Comparison of ENCODE assay signal across 13 cellular contexts in the genomic region with DNA sequence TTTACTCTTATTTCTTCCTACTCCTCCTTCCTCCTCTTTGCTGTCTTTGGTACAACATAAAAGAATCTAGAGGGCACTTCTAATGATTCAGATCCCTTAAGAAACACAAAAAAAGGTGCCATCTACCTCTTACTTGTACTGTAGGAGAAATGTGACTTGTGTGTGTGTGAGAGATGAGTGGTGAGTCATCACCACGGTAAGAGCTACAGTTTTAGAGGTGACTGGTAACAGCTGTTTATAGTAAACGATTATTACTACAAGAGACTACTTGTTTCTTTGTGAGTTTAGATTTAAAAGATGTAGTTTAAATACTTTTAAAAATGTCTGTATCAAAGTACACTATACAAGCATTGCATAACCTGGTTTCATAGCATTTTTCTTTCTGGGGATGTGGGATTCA. TPM values are rescaled to one million over a fixed set of nuclear protein-coding genes. Genes with fewer than 3 reads are reported as not detected.
DNase-seq lines count a peak whose midpoint lies in the region; ATAC-seq, FAIRE-seq and TF ChIP-seq lines count a peak whose summit lies in the region.
"Had no signal": no experiment of that assay in that cellular context is flagged by ENCODE, and none has a peak within 500 bp of the region (broad histone marks: within the 10 kb centered on the region; RNA-seq: fewer than 3 reads in every experiment).

No MANE protein-coding gene starts in this region.

- POLR2A ChIA-PET in activated CD4-positive, alpha-beta T cell treated with anti-CD3 and anti-CD28 coated beads for 36 hours (lab: Charles Lee): no interaction called here
- POLR2A ChIA-PET in GM12878 (lab: Charles Lee): interaction anchor here (0.6 kb wide), 1 partner anchor 372 kb away, joined by 5 read pairs; no protein-coding TSS in a partner anchor

- peak overlapping the region; percentile 75 for H3K27ac Mint-ChIP-seq in activated CD4-positive, alpha-beta T cell treated with anti-CD3 and anti-CD28 coated beads for 36 hours
- H3K27ac Mint-ChIP-seq in H9: no peak overlapping the region

- H3K79me2 ChIP-seq in GM12878 (ENCODE audit: control insufficient read depth, insufficient read depth, low read length) (no peaks in the 10 kb centered on the region), H9 (ENCODE audit: insufficient read depth, low read length) (no peaks in the 10 kb centered on the region)

- no peak overlapping the region for H2AFZ ChIP-seq in GM12878 (ENCODE audit: control insufficient read depth, low read depth, low read length)
- no peak overlapping the region for H2AFZ ChIP-seq in H9 (ENCODE audit: low read length)

- BruUV-seq in GM12878 (replicated peaks; lab: Mats Ljungman, UMichigan): no TSS peak

- H3K36me3 ChIP-seq in GM12878 (ENCODE audit: control insufficient read depth in 2 of 2, insufficient read depth in 2 of 2, low read length in 1 of 2) (peaks cover under 1 to 4% of the 10 kb centered on the region in 2 experiments; a peak in 1 of 4 replicates), left ventricle myocardium inferior (peaks cover 27% of the 10 kb centered on the region)
- H3K36me3 ChIP-seq: thyroid gland had no signal

- H3K4me1 ChIP-seq in GM12878 (ENCODE audit: control insufficient read depth, insufficient read depth, low read length) (no peaks in the 10 kb centered on the region), H9 (ENCODE audit: insufficient read depth, low read length) (no peaks in the 10 kb centered on the region; the same call in 1 of the 2 replicates), left ventricle myocardium inferior (peaks cover 10% of the 10 kb centered on the region)
- H3K4me1 ChIP-seq: thyroid gland had no signal

- H4K20me1 ChIP-seq in GM12878 (ENCODE audit: control insufficient read depth, insufficient read depth) (no peaks in the 10 kb centered on the region), H9 (ENCODE audit: control insufficient read depth, insufficient read depth, insufficient read length) (no peaks in the 10 kb centered on the region)

- H3K9me3 Mint-ChIP-seq in activated CD4-positive, alpha-beta T cell treated with anti-CD3 and anti-CD28 coated beads for 36 hours (ENCODE audit: low read depth): no peaks in the 10 kb centered on the region
- no peaks in the 10 kb centered on the region for H3K9me3 Mint-ChIP-seq in H9

- peak; percentile 14 for DNase-seq in activated CD4-positive, alpha-beta T cell treated with anti-CD3 and anti-CD28 coated beads for 36 hours
- DNase-seq in activated CD4-positive, alpha-beta T cell treated with anti-CD3 and anti-CD28 coated beads for 4 hours: no peak
- no peak for DNase-seq in GM12878 (ENCODE audit: low read depth, low spot score)
- peak; percentile 67 for DNase-seq in renal cortical epithelial cell (ENCODE audit: low read depth)
- no peak for DNase-seq in H9
- DNase-seq in central memory CD4-positive, alpha-beta T cell: no peak
- DNase-seq in left ventricle myocardium inferior: no peak
- DNase-seq: amygdala; H7; stimulated activated CD4-positive, alpha-beta T cell treated with anti-CD3 and anti-CD28 coated beads, Interleukin-2, amount 100 ng/mL, for 48 hours; thyroid gland had no signal

- no peak overlapping the region for H2BK5ac ChIP-seq in H9 (ENCODE audit: insufficient read length, low read length)

- H2BK15ac ChIP-seq in H9 (ENCODE audit: low read depth, low read length): no peak overlapping the region

- H3T11ph ChIP-seq in H9 (ENCODE audit: low read length): no peak overlapping the region

- TF ChIP-seq POLR2A in GM12878 (IDR thresholded peaks at IDR 0.05; ENCODE audit: low read depth, low read length): no peak

- RAD21 ChIA-PET in GM12878 (lab: Charles Lee; ENCODE audit: unreplicated experiment): interaction anchor here (1.0 kb wide), 3 partner anchors 18 to 23 kb away, joined by 3 to 4 read pairs (median 3); no protein-coding TSS in a partner anchor

- no peak overlapping the region for H4K91ac ChIP-seq in H9 (ENCODE audit: insufficient read length, low read depth, low read length)

- H3K27me3 Mint-ChIP-seq in activated CD4-positive, alpha-beta T cell treated with anti-CD3 and anti-CD28 coated beads for 36 hours: no peaks in the 10 kb centered on the region
- no peaks in the 10 kb centered on the region for H3K27me3 Mint-ChIP-seq in H9 (ENCODE audit: low read depth)

- no peak overlapping the region for H3K23ac ChIP-seq in H9 (ENCODE audit: insufficient read length, low read depth, low read length)

- H2BK120ac ChIP-seq in H9 (ENCODE audit: low read depth, low read length, poor library complexity, severe bottlenecking): no peak overlapping the region

- H3K4me1 Mint-ChIP-seq in activated CD4-positive, alpha-beta T cell treated with anti-CD3 and anti-CD28 coated beads for 36 hours: peaks cover 6% of the 10 kb centered on the region
- peaks cover 3 to 9% of the 10 kb centered on the region in 2 experiments for H3K4me1 Mint-ChIP-seq in H9

- peak; percentile 97 for ATAC-seq in activated CD4-positive, alpha-beta T cell treated with anti-CD3 and anti-CD28 coated beads for 36 hours
- peak; percentile 51 for ATAC-seq in HG03378 (IDR thresholded peaks at IDR 0.05; ENCODE audit: unreplicated experiment)
- ATAC-seq in GM12878: peak; percentile 71

- H3K9ac ChIP-seq in GM12878 (ENCODE audit: control insufficient read depth, insufficient read depth, low read length) (no peak overlapping the region), H9 (ENCODE audit: extremely low read depth, insufficient read length, low read length) (no peak overlapping the region)

- no peaks in the 10 kb centered on the region for H3K79me1 ChIP-seq in H9 (ENCODE audit: insufficient read depth, low read depth, low read length, poor library complexity, severe bottlenecking)

- H3K9me3 ChIP-seq in GM12878 (replicated peaks; ENCODE audit: control insufficient read depth, insufficient read depth, low read length) (no peaks in the 10 kb centered on the region), H9 (ENCODE audit: control insufficient read depth, low read depth, low read length) (no peaks in the 10 kb centered on the region), left ventricle myocardium inferior (replicated peaks) (no peaks in the 10 kb centered on the region)
- H3K9me3 ChIP-seq: thyroid gland had no signal

- intact Hi-C loops in activated CD4-positive, alpha-beta T cell treated with anti-CD3 and anti-CD28 coated beads for 36 hours (cut with DNase I, micrococcal nuclease): no loop called here
- intact Hi-C loops in GM12878 (cut with micrococcal nuclease; ENCODE audit: unreplicated experiment) (no loop called here), left ventricle myocardium inferior (cut with micrococcal nuclease) (no loop called here)

- no peak overlapping the region for H3K4me3 Mint-ChIP-seq in activated CD4-positive, alpha-beta T cell treated with anti-CD3 and anti-CD28 coated beads for 36 hours
- no peak overlapping the region for H3K4me3 Mint-ChIP-seq in H9

- no peak for TF ChIP-seq RAD21 in GM12878 (IDR thresholded peaks at IDR 0.05; ENCODE audit: insufficient read depth, low read depth, low read length)

- no peak overlapping the region for H3K56ac ChIP-seq in H9 (ENCODE audit: insufficient read length, low read depth, low read length)

- FAIRE-seq in GM12878 (lab: Jason Lieb, UNC): no peak

- WGBS in GM12878 (ENCODE audit: insufficient coverage, insufficient replicate concordance, low lambda C conversion rate, missing lambda C conversion rate): 20% methylated on average over 2 of the region's 2 CpGs
- no CpG with 5 or more reads among the region's 2 CpGs for WGBS in H9 (ENCODE audit: extremely low coverage, insufficient read length, low lambda C conversion rate)

- TF ChIP-seq CTCF in GM12878 (IDR thresholded peaks at IDR 0.05 in 2 of 3, conservative IDR thresholded peaks at IDR 0.05 in 1 of 3; ENCODE audit: control insufficient read depth in 2 of 3, extremely low read depth in 1 of 3, insufficient read depth in 1 of 3, low read depth in 3 of 3, low read length in 3 of 3) (no peak), H9 (conservative IDR thresholded peaks at IDR 0.05) (no peak), left ventricle myocardium inferior (IDR thresholded peaks at IDR 0.05; ENCODE audit: borderline replicate concordance) (no peak)

- no peak overlapping the region for H2AK5ac ChIP-seq in H9 (ENCODE audit: insufficient read length, low read length)

- H4K5ac ChIP-seq in H9 (ENCODE audit: insufficient read length, low read depth, low read length): no peak overlapping the region

- no peak overlapping the region for H2BK20ac ChIP-seq in H9 (ENCODE audit: low read depth, low read length, poor library complexity, severe bottlenecking)

- H3K4me3 ChIP-seq in GM12878 (no peak overlapping the region), left ventricle myocardium inferior (no peak overlapping the region)
- H3K4me3 ChIP-seq: thyroid gland had no signal

- in situ Hi-C loops in GM12878 (cut with MboI): no loop called here

- H3K4ac ChIP-seq in H9 (ENCODE audit: low read depth, low read length): no peak overlapping the region

- H3K36me3 Mint-ChIP-seq in activated CD4-positive, alpha-beta T cell treated with anti-CD3 and anti-CD28 coated beads for 36 hours (ENCODE audit: low read depth): peaks cover 42% of the 10 kb centered on the region
- peaks cover 0 to 2% (median 0%) of the 10 kb centered on the region in 3 experiments; a peak in 3 of 7 replicates for H3K36me3 Mint-ChIP-seq in H9 (ENCODE audit: insufficient read depth in 1 of 3, low read depth in 3 of 3)

- H3K27ac ChIP-seq in GM12878 (ENCODE audit: control insufficient read depth, insufficient read depth) (no peak overlapping the region), H9 (ENCODE audit: insufficient read length, low read depth, low read length) (no peak overlapping the region), left ventricle myocardium inferior (replicated peaks) (no peak overlapping the region)
- H3K27ac ChIP-seq: thyroid gland, VCaP had no signal

- SMC1A ChIA-PET in GM12878 (lab: Charles Lee; ENCODE audit: uncharacterized antibody, unreplicated experiment): interaction anchor here (0.7 to 2.1 kb wide), 7 partner anchors 11 to 198 kb away, joined by 3 to 9 read pairs (median 4); partner anchors contain the start of genes DNAI4 and MIER1

- CTCF ChIA-PET in activated CD4-positive, alpha-beta T cell treated with anti-CD3 and anti-CD28 coated beads for 36 hours (lab: Charles Lee): interaction anchor here (0.6 to 1.6 kb wide), 8 partner anchors 11 to 545 kb away, joined by 3 to 5 read pairs (median 4); no protein-coding TSS in a partner anchor
- CTCF ChIA-PET in GM12878 (lab: Yijun Ruan, JAX): interaction anchor here (1.3 kb wide), 1 partner anchor 135 kb away, joined by 3 read pairs; no protein-coding TSS in a partner anchor

- H3K4me2 ChIP-seq in GM12878 (ENCODE audit: control insufficient read depth, insufficient read depth) (no peak overlapping the region), H9 (ENCODE audit: insufficient read depth, insufficient read length, low read length) (no peak overlapping the region)

- no peaks in the 10 kb centered on the region for H3K23me2 ChIP-seq in H9 (ENCODE audit: insufficient read length, low read depth, low read length, poor library complexity, severe bottlenecking)

- no peaks in the 10 kb centered on the region for H3K27me3 ChIP-seq in GM12878 (replicated peaks in 1 of 2; ENCODE audit: control insufficient read depth in 2 of 2, insufficient read depth in 2 of 2, low read length in 1 of 2)
- no peaks in the 10 kb centered on the region for H3K27me3 ChIP-seq in H9 (ENCODE audit: insufficient read depth, low read length)
- no peaks in the 10 kb centered on the region for H3K27me3 ChIP-seq in left ventricle myocardium inferior (ENCODE audit: low read depth)
- H3K27me3 ChIP-seq: thyroid gland had no signal

- H2BK12ac ChIP-seq in H9 (ENCODE audit: insufficient read length, low read depth, low read length): no peak overlapping the region

- H3K18ac ChIP-seq in H9 (ENCODE audit: insufficient read length, low read depth, low read length): no peak overlapping the region

- TF ChIP-seq EP300 in GM12878 (IDR thresholded peaks at IDR 0.05; ENCODE audit: borderline replicate concordance in 1 of 2, control insufficient read depth in 1 of 2, low read depth in 2 of 2, low read length in 2 of 2): no peak

- H3K14ac ChIP-seq in H9 (ENCODE audit: insufficient read depth, low read length): no peak overlapping the region

- H4K8ac ChIP-seq in H9 (replicated peaks; ENCODE audit: insufficient read length, low read depth, low read length): no peak overlapping the region

RNA-seq across cellular contexts. Expression of gene SLC35D1, which starts 40.4 kb away (rescaled TPM):
- total RNA-seq in activated CD4-positive, alpha-beta T cell treated with anti-CD3 and anti-CD28 coated beads for 36 hours: 10 to 100 TPM in 1 of 2 experiments, 1 to 10 TPM in 1; 8.7 to 10.3 TPM
- total RNA-seq in GM12878 (2013; cell fraction: nucleolus; rRNA removed): 20.6 and 22.1 TPM in 2 replicates
- 7.7 and 9.5 TPM in 2 replicates for total RNA-seq in GM12878 (2014; rRNA removed)
- 9.0 and 9.3 TPM in 2 replicates for total RNA-seq in GM12878 (2014; rRNA removed; fragmentation: Illumina TruSeq; extraction: Trizol)
- total RNA-seq in GM12878 (2021): 8.4 and 8.6 TPM in 2 replicates
- 4.0 TPM for polyA plus RNA-seq in GM12878 (2011; ENCODE audit: low read depth)
- 8.8 and 10.6 TPM in 2 replicates for polyA plus RNA-seq in GM12878 (2011; rRNA removed)
- 4.6 and 5.3 TPM in 2 replicates for polyA plus RNA-seq in GM12878 (2011; cell fraction: cytosol; rRNA removed)
- 8.7 and 8.9 TPM in 2 replicates for polyA plus RNA-seq in GM12878 (2011; cell fraction: nucleus; rRNA removed)
- 4.8 TPM in 2 replicates for polyA plus RNA-seq in GM12878 (2012)
- polyA plus RNA-seq in GM12878 (2014; fragmentation: Illumina TruSeq; extraction: Trizol): 9.3 and 10.8 TPM in 2 replicates
- polyA plus RNA-seq in GM12878 (2014; fragmentation: Nextera tagmentation; extraction: Ambion mirVana): 1 to 10 TPM; 2.9 to 3.4 TPM
- polyA plus RNA-seq in GM12878 (2014; rRNA removed): 6.0 and 7.0 TPM in 2 replicates
- polyA plus RNA-seq in GM12878 (2016; fragmentation: Nextera tagmentation; extraction: Ambion mirVana): 10 to 100 TPM; 11.4 to 12.4 TPM
- 10.0 and 11.4 TPM in 2 replicates for polyA minus RNA-seq in GM12878 (2011; rRNA and poly(A)+ RNA removed)
- polyA minus RNA-seq in GM12878 (2011; cell fraction: cytosol; rRNA and poly(A)+ RNA removed): 2.9 and 4.3 TPM in 2 replicates
- polyA minus RNA-seq in GM12878 (2011; cell fraction: nucleus; rRNA and poly(A)+ RNA removed): 6.3 and 9.9 TPM in 2 replicates
- 10.1 and 18.3 TPM in 2 replicates for total RNA-seq in renal cortical epithelial cell
- 3.8 and 4.2 TPM in 2 replicates for total RNA-seq in H9 (2021)
- total RNA-seq in left ventricle myocardium inferior: 2.6 TPM

Comparison
In these comparisons a context has a peak if more than half of its experiments do, and no peak if none do; other contexts are left out.
1. DNase-seq: peak in activated CD4-positive, alpha-beta T cell treated with anti-CD3 and anti-CD28 coated beads for 36 hours (single experiment) and renal cortical epithelial cell (single experiment); none in activated CD4-positive, alpha-beta T cell treated with anti-CD3 and anti-CD28 coated beads for 4 hours (0 of 2), GM12878 (single experiment), H9 (single experiment), central memory CD4-positive, alpha-beta T cell (single experiment) and left ventricle myocardium inferior (single experiment).
2. Peak in every context shown above with its lines, with median percentiles within 50 percentile points of each other: ATAC-seq.